In genomic region chr4:81049861-81050423, GRCh38 we compare ENCODE assay signal across 25 cellular contexts. TPM values are rescaled to one million over a fixed set of nuclear protein-coding genes. Genes with fewer than 3 reads are reported as not detected.
DNase-seq lines count a peak whose midpoint lies in the region; ATAC-seq, FAIRE-seq and TF ChIP-seq lines count a peak whose summit lies in the region.
"Had no signal": no experiment of that assay in that cellular context is flagged by ENCODE, and none has a peak within 500 bp of the region (broad histone marks: within the 10 kb centered on the region; RNA-seq: fewer than 3 reads in every experiment).

No MANE protein-coding gene starts in this region.

- FAIRE-seq in GM12892 (lab: Jason Lieb, UNC) = no peak
- FAIRE-seq: HTR-8/SVneo, RCC 7860 had no signal

- TF ChIP-seq POLR2A in sigmoid colon (IDR thresholded peaks at IDR 0.05) (no peak), GM12892 (IDR thresholded peaks at IDR 0.05; ENCODE audit: low read depth, low read length) (no peak)

- H3K36me3 Mint-ChIP-seq in progenitor cell of endocrine pancreas (ENCODE audit: insufficient read depth) = no peaks in the 10 kb centered on the region
- H3K36me3 Mint-ChIP-seq: CD4-positive, CD25-positive, alpha-beta regulatory T cell; IgD-negative memory B cell had no signal

- no peaks in the 10 kb centered on the region for H4K20me1 ChIP-seq in OCI-LY1 (ENCODE audit: insufficient read depth, low read length)

- peak overlapping the region; percentile 61 for H3K9ac ChIP-seq in OCI-LY1 (ENCODE audit: low read length)

- ATAC-seq in HG02884 (IDR thresholded peaks at IDR 0.05; ENCODE audit: unreplicated experiment) = no peak
- ATAC-seq in GM19351 (IDR thresholded peaks at IDR 0.05; ENCODE audit: unreplicated experiment) = no peak
- ATAC-seq: GM23338, HCT116, SK-N-SH treated with all-trans-retinoic acid at 6 μM for 48 hours had no signal

- intact Hi-C loops in sigmoid colon (cut with DNase I) = no loop called here

- H3K4me3 ChIP-seq in OCI-LY1 (ENCODE audit: low read depth, low read length, poor library complexity, severe bottlenecking) (peak overlapping the region; percentile 18), fibroblast of the aortic adventitia (ENCODE audit: low read depth, low read length) (no peak overlapping the region), sigmoid colon (no peak overlapping the region)
- H3K4me3 ChIP-seq: GM23338 had no signal

- no peaks in the 10 kb centered on the region for H3K9me2 ChIP-seq in OCI-LY1 (ENCODE audit: low read depth, low read length)

- no peak for TF ChIP-seq EP300 in sigmoid colon (IDR thresholded peaks at IDR 0.05)

- no peak overlapping the region for H3K4me3 Mint-ChIP-seq in progenitor cell of endocrine pancreas (ENCODE audit: low read depth)
- H3K4me3 Mint-ChIP-seq: CD4-positive, CD25-positive, alpha-beta regulatory T cell; GM23338; IgD-negative memory B cell had no signal

- TF ChIP-seq CTCF in OCI-LY1 (IDR thresholded peaks at IDR 0.05; ENCODE audit: low read length) (no peak), fibroblast of the aortic adventitia (IDR thresholded peaks at IDR 0.05; ENCODE audit: insufficient read depth, low read length) (no peak), sigmoid colon (IDR thresholded peaks at IDR 0.05) (no peak), progenitor cell of endocrine pancreas (IDR thresholded peaks at IDR 0.05; ENCODE audit: unreplicated experiment) (no peak)

- peaks cover 90% of the 10 kb centered on the region for H3K4me1 ChIP-seq in OCI-LY1 (ENCODE audit: insufficient read depth, low read length, severe bottlenecking)
- H3K4me1 ChIP-seq in sigmoid colon = peaks cover 0 to 87% (median 53%) of the 10 kb centered on the region in 4 donors
- H3K4me1 ChIP-seq: Caco-2 had no signal

- peaks cover 1% of the 10 kb centered on the region for H3K4me1 Mint-ChIP-seq in progenitor cell of endocrine pancreas (ENCODE audit: low read depth)
- H3K4me1 Mint-ChIP-seq: CD4-positive, CD25-positive, alpha-beta regulatory T cell had no signal

- no peak overlapping the region for H2AFZ ChIP-seq in OCI-LY1 (ENCODE audit: low read length)
- H2AFZ ChIP-seq: GM23338 had no signal

- H3K27me3 ChIP-seq in OCI-LY1 (ENCODE audit: insufficient read depth, low read length) (no peaks in the 10 kb centered on the region), sigmoid colon (no peaks in the 10 kb centered on the region)

- H3F3A ChIP-seq in OCI-LY1 (ENCODE audit: insufficient read depth, low read length) = no peaks in the 10 kb centered on the region

- 46 to 66% methylated on average over 3 of the region's 3 CpGs for WGBS in sigmoid colon, 2 donors

- peaks cover 37% of the 10 kb centered on the region for H3K27me3 Mint-ChIP-seq in progenitor cell of endocrine pancreas

- H3K9me3 ChIP-seq in OCI-LY1 (ENCODE audit: low read length) = peaks cover 3% of the 10 kb centered on the region; the same call in 1 of the 2 replicates
- no peaks in the 10 kb centered on the region for H3K9me3 ChIP-seq in sigmoid colon
- H3K9me3 ChIP-seq: Caco-2 had no signal

- no peaks in the 10 kb centered on the region for H3K9me3 Mint-ChIP-seq in progenitor cell of endocrine pancreas (ENCODE audit: low read depth)
- H3K9me3 Mint-ChIP-seq: CD4-positive, CD25-positive, alpha-beta regulatory T cell; GM23338; IgD-negative memory B cell had no signal

- peaks cover 83% of the 10 kb centered on the region for H3K79me2 ChIP-seq in OCI-LY1 (ENCODE audit: insufficient read depth, low read length)

- peak overlapping the region; percentile 48 for H3K4me2 ChIP-seq in OCI-LY1 (ENCODE audit: low read length)
- H3K4me2 ChIP-seq: GM23338 had no signal

- H3K27ac ChIP-seq in OCI-LY1 (ENCODE audit: low read depth, low read length, poor library complexity, severe bottlenecking) (peak overlapping the region; percentile 92), sigmoid colon (peak overlapping the region; percentile 60 to 80 (median 72))
- H3K27ac ChIP-seq: HL-60 had no signal

- DNase-seq in GM03348 (ENCODE audit: low spot score) (peak; percentile 2), fibroblast of the aortic adventitia (ENCODE audit: low read depth) (peak; percentile 29), sigmoid colon (no peak), progenitor cell of endocrine pancreas (ENCODE audit: low spot score, unreplicated experiment) (no peak), GM12892 (ENCODE audit: insufficient read length) (no peak)
- DNase-seq: Caco-2; CD4-positive, CD25-positive, alpha-beta regulatory T cell; DMS53; Kasumi-1; MM.1S; NCI-H1105; NCI-H1694 treated with DMSO at 0.1 percent for 48 hours; NCI-H446 treated with DMSO at 0.1 percent for 48 hours; NCI-H82; SHP77 had no signal

- no peak overlapping the region for H3K27ac Mint-ChIP-seq in progenitor cell of endocrine pancreas
- H3K27ac Mint-ChIP-seq: CD4-positive, CD25-positive, alpha-beta regulatory T cell; GM23338; IgD-negative memory B cell had no signal

- H3K36me3 ChIP-seq in OCI-LY1 (ENCODE audit: insufficient read depth, low read length) (peaks cover 70% of the 10 kb centered on the region), sigmoid colon (peaks cover 0 to 12% (median 6%) of the 10 kb centered on the region in 4 donors)

RNA-seq across cellular contexts. Expression of gene BMP3, which starts 19.4 kb away (rescaled TPM):
- total RNA-seq in fibroblast of the aortic adventitia (ENCODE audit: low replicate concordance) (0.18 TPM in 1 of 2 replicates, not detected in the other), sigmoid colon (10 to 100 TPM; 30.5 to 63.1 (median 40.7) TPM), progenitor cell of endocrine pancreas (4.9 and 10.9 TPM in 2 replicates)
- 1 to 10 TPM; 3.7 to 5.3 (median 4.2) TPM for polyA plus RNA-seq in sigmoid colon
- polyA plus RNA-seq in GM12892 (2012; ENCODE audit: missing spikeins) = not detected
- total RNA-seq: Caco-2; CD4-positive, CD25-positive, alpha-beta regulatory T cell had no signal
- polyA plus RNA-seq: CD4-positive, CD25-positive, alpha-beta regulatory T cell; GM23338 had no signal

Comparison
In these comparisons a context has a peak if more than half of its experiments do, and no peak if none do; other contexts are left out.
1. DNase-seq: peak in GM03348 (single experiment) and fibroblast of the aortic adventitia (single experiment); none in sigmoid colon (single experiment), progenitor cell of endocrine pancreas (single experiment) and GM12892 (single experiment).